Comparison of ENCODE assay signal across 1 cellular context in genomic region chr19:18869231-18869575, GRCh38.
A peak's percentile ranks its signal among the peaks of the same experiment; 100 is the strongest.
TF ChIP-seq lines count a peak whose summit lies in the region.

No MANE protein-coding gene starts in this region.

TF ChIP-seq in endothelial cell of umbilical vein, 7 proteins besides CTCF, POLR2A, EP300 and RAD21:
- no peak for TF ChIP-seq POLR2AphosphoS5 (IDR thresholded peaks at IDR 0.05; ENCODE audit: insufficient read depth, low read depth, low read length)
- TF ChIP-seq EZH2 (IDR thresholded peaks at IDR 0.05; ENCODE audit: borderline replicate concordance, low read depth, low read length, severe bottlenecking): peak; percentile 87
